Comparison of ENCODE assay signal across 23 cellular contexts in genomic region chr11:95485115-95485900, GRCh38.
DNase-seq lines count a peak whose midpoint lies in the region; ATAC-seq and TF ChIP-seq lines count a peak whose summit lies in the region.
"Had no signal": no experiment of that assay in that cellular context is flagged by ENCODE, and none has a peak within 500 bp of the region (broad histone marks: within the 10 kb centered on the region; RNA-seq: fewer than 3 reads in every experiment).

No MANE protein-coding gene starts in this region.

- intact Hi-C loops in head of caudate nucleus (cut with DNase I): no loop called here

- DNase-seq in GM04503 (ENCODE audit: low read depth): peak; percentile 86
- DNase-seq in astrocyte of the cerebellum (ENCODE audit: low read depth): peak; percentile 87
- DNase-seq in fibroblast of gingiva (ENCODE audit: low read depth): peak; percentile 52
- DNase-seq in renal cortical epithelial cell (ENCODE audit: low read depth): peak; percentile 91
- no peak for DNase-seq in head of caudate nucleus
- no peak for DNase-seq in omental fat pad (ENCODE audit: low spot score)
- no peak for DNase-seq in type B pancreatic cell (ENCODE audit: extremely low spot score, unreplicated experiment)
- DNase-seq: activated CD4-positive, alpha-beta T cell treated with anti-CD3 and anti-CD28 coated beads, Interleukin-2, amount 10 ng/mL, durations not matched to agents 24 days and 14 days; activated effector memory CD4-positive, alpha-beta T cell treated with Interleukin-2 at 50 U/mL for 16 hours; cerebellar nuclear complex; Karpas-422; left lung; midbrain; NCI-H1092; NCI-H2081 treated with DMSO at 0.1 percent for 48 hours; NCI-H524 treated with DMSO at 0.1 percent for 48 hours; OCI-M1; SHP77; T-cell had no signal

- in situ Hi-C loops in astrocyte of the cerebellum (cut with HindIII; ENCODE audit: low sequenced_read_pairs): no loop called here

- no peak for TF ChIP-seq CTCF in astrocyte of the cerebellum (IDR thresholded peaks at IDR 0.05; ENCODE audit: low read depth, low read length, missing control alignments)
- TF ChIP-seq CTCF in omental fat pad (IDR thresholded peaks at IDR 0.05): no peak
- no peak for TF ChIP-seq CTCF in type B pancreatic cell (conservative IDR thresholded peaks at IDR 0.05)

- no peaks in the 10 kb centered on the region for H3K36me3 Mint-ChIP-seq in type B pancreatic cell
- H3K36me3 Mint-ChIP-seq: stimulated activated effector memory CD8-positive, alpha-beta T cell treated with anti-CD3 and anti-CD28 coated beads, Interleukin-12 subunit alpha, Interleukin-12 subunit beta, amount 100 ng/mL, for 72 hours; T-cell had no signal

- H3K27me3 Mint-ChIP-seq in type B pancreatic cell: peaks cover 5% of the 10 kb centered on the region
- H3K27me3 Mint-ChIP-seq: activated CD4-positive, alpha-beta T cell treated with anti-CD3 and anti-CD28 coated beads, Interleukin-2, amount 10 ng/mL, durations not matched to agents 24 days and 14 days; T-cell had no signal

- H3K4me3 ChIP-seq in astrocyte of the cerebellum (ENCODE audit: low read depth, low read length): no peak overlapping the region
- H3K4me3 ChIP-seq: GM23338, left lung, thoracic aorta had no signal

- H3K27ac Mint-ChIP-seq in type B pancreatic cell: no peak overlapping the region
- H3K27ac Mint-ChIP-seq: activated CD4-positive, alpha-beta T cell treated with anti-CD3 and anti-CD28 coated beads, Interleukin-2, amount 10 ng/mL, durations not matched to agents 24 days and 14 days; GM23338; stimulated activated effector memory CD8-positive, alpha-beta T cell treated with anti-CD3 and anti-CD28 coated beads, Interleukin-12 subunit alpha, Interleukin-12 subunit beta, amount 100 ng/mL, for 72 hours; T-cell had no signal

- H3K4me3 Mint-ChIP-seq in type B pancreatic cell: no peak overlapping the region
- H3K4me3 Mint-ChIP-seq: activated CD4-positive, alpha-beta T cell treated with anti-CD3 and anti-CD28 coated beads, Interleukin-2, amount 10 ng/mL, durations not matched to agents 24 days and 14 days; GM23338; stimulated activated effector memory CD8-positive, alpha-beta T cell treated with anti-CD3 and anti-CD28 coated beads, Interleukin-12 subunit alpha, Interleukin-12 subunit beta, amount 100 ng/mL, for 72 hours; T-cell had no signal

- TF ChIP-seq POLR2A in GM18505 (IDR thresholded peaks at IDR 0.05; ENCODE audit: borderline replicate concordance, extremely low read depth, insufficient read depth, insufficient read length): no peak

- ATAC-seq in omental fat pad (ENCODE audit: low FRiP score) (no peak), GM18505 (IDR thresholded peaks at IDR 0.05; ENCODE audit: unreplicated experiment) (no peak)
- ATAC-seq: GM23338; left lung; stimulated activated effector memory CD8-positive, alpha-beta T cell treated with anti-CD3 and anti-CD28 coated beads, Interleukin-12 subunit alpha, Interleukin-12 subunit beta, amount 100 ng/mL, for 72 hours; T-cell had no signal

- peaks cover 6% of the 10 kb centered on the region for H3K4me1 Mint-ChIP-seq in type B pancreatic cell (ENCODE audit: unreplicated experiment)
- H3K4me1 Mint-ChIP-seq: T-cell had no signal

- peaks cover 7% of the 10 kb centered on the region for H3K9me3 Mint-ChIP-seq in type B pancreatic cell
- H3K9me3 Mint-ChIP-seq: stimulated activated effector memory CD8-positive, alpha-beta T cell treated with anti-CD3 and anti-CD28 coated beads, Interleukin-12 subunit alpha, Interleukin-12 subunit beta, amount 100 ng/mL, for 72 hours had no signal

Comparison
In these comparisons a context has a peak if more than half of its experiments do, and no peak if none do; other contexts are left out.
1. DNase-seq: peak in GM04503 (single experiment), astrocyte of the cerebellum (single experiment), fibroblast of gingiva (single experiment) and renal cortical epithelial cell (single experiment); none in head of caudate nucleus (0 of 42), omental fat pad (single experiment) and type B pancreatic cell (single experiment).